ENCODE assay signal across 8 cellular contexts in genomic region chr12:54379401-54380201, GRCh38. TPM values are rescaled to one million over a fixed set of nuclear protein-coding genes. Genes with fewer than 3 reads are reported as not detected.
DNase-seq lines count a peak whose midpoint lies in the region; ATAC-seq, FAIRE-seq and TF ChIP-seq lines count a peak whose summit lies in the region.

No MANE protein-coding gene starts in this region.

- no peak overlapping the region for H3K9ac ChIP-seq in H1 (replicated peaks in 1 of 4; ENCODE audit: extremely low read depth in 1 of 4, low read depth in 3 of 4, low read length in 3 of 4)

- no peaks in the 10 kb centered on the region for H3K9me3 Mint-ChIP-seq in activated CD8-positive, alpha-beta memory T cell treated with anti-CD3 and anti-CD28 coated beads, Interleukin-2, amount 10 ng/mL, durations not matched to agents 7 days and 5 days (ENCODE audit: low read depth)

- no peak overlapping the region for H3K56ac ChIP-seq in H1 (replicated peaks; ENCODE audit: insufficient read length, low read depth, low read length)

- H4K91ac ChIP-seq in H1 (replicated peaks; ENCODE audit: insufficient read length, low read length): no peak overlapping the region

- no peak overlapping the region for H3K4ac ChIP-seq in H1 (replicated peaks; ENCODE audit: insufficient read length, low read depth, low read length)

- H3K18ac ChIP-seq in H1 (ENCODE audit: extremely low read depth, low read length): no peak overlapping the region

- H3K9me3 ChIP-seq in H1 (ENCODE audit: insufficient read depth in 2 of 2, low read depth in 1 of 2, low read length in 1 of 2): no peaks in the 10 kb centered on the region

- peaks cover 8% of the 10 kb centered on the region for H3K4me1 Mint-ChIP-seq in activated CD8-positive, alpha-beta memory T cell treated with anti-CD3 and anti-CD28 coated beads, Interleukin-2, amount 10 ng/mL, durations not matched to agents 7 days and 5 days

- no peak for TF ChIP-seq EP300 in H1 (IDR thresholded peaks at IDR 0.05; ENCODE audit: borderline replicate concordance in 1 of 2, low read depth in 2 of 2, low read length in 2 of 2)

- no peak overlapping the region for H2AK5ac ChIP-seq in H1 (ENCODE audit: low read depth, low read length)

- no peak overlapping the region for H3K23ac ChIP-seq in H1 (ENCODE audit: insufficient read length)

- H3K23me2 ChIP-seq in H1 (ENCODE audit: low read depth, low read length): peaks cover 2% of the 10 kb centered on the region; the same call in 1 of the 2 replicates

- TF ChIP-seq RAD21 in H1 (IDR thresholded peaks at IDR 0.05 in 1 of 2, conservative IDR thresholded peaks at IDR 0.05 in 1 of 2; ENCODE audit: low read depth in 2 of 2, low read length in 2 of 2): peak; percentile 84 to 90

- H4K8ac ChIP-seq in H1 (ENCODE audit: extremely low read depth, insufficient read depth, low read length): no peak overlapping the region

- H3K36me3 Mint-ChIP-seq in activated CD8-positive, alpha-beta memory T cell treated with anti-CD3 and anti-CD28 coated beads, Interleukin-2, amount 10 ng/mL, durations not matched to agents 7 days and 5 days: no peaks in the 10 kb centered on the region

- H3K79me2 ChIP-seq in ACC112 (ENCODE audit: control insufficient read depth, insufficient read depth, low read length, unreplicated experiment) (no peaks in the 10 kb centered on the region), H1 (ENCODE audit: control insufficient read depth in 1 of 2, insufficient read depth in 2 of 2, low read length in 2 of 2) (no peaks in the 10 kb centered on the region)

- H3K36me3 ChIP-seq in ACC112 (ENCODE audit: insufficient read depth, low read length) (peaks cover 7% of the 10 kb centered on the region), H1 (ENCODE audit: control insufficient read depth in 2 of 4, insufficient read depth in 4 of 4, low read length in 3 of 4) (peaks cover 0 to 10% (median 8%) of the 10 kb centered on the region in 4 experiments; a peak in 4 of 8 replicates)

- H3K4me3 ChIP-seq in ACC112 (ENCODE audit: low read depth, low read length) (peak overlapping the region; percentile 55), H1 (ENCODE audit: extremely low read depth in 1 of 4, insufficient read depth in 2 of 4, low read depth in 3 of 4, low read length in 4 of 4) (peak overlapping the region; percentile 30 to 54 (median 38); a peak in 6 of 8 replicates)

- H4K5ac ChIP-seq in H1 (ENCODE audit: insufficient read length, low read depth, low read length): no peak overlapping the region

- 0 out of 2 replicates have a peak, but pooled peaks cover 2% of the 10 kb centered on the region for H3K79me1 ChIP-seq in H1 (ENCODE audit: low read depth, low read length)

- POLR2A ChIA-PET in H1 (lab: Charles Lee; ENCODE audit: partially characterized antibody): interaction anchor here (1.0 to 2.4 kb wide), 13 partner anchors 9 to 165 kb away, joined by 3 to 14 read pairs (median 5); partner anchors contain the start of genes CBX5 and HNRNPA1

- 12% methylated on average over 19 of the region's 19 CpGs; no CpG with 5 or more reads in 1 of the 2 experiments for WGBS in H1 (ENCODE audit: extremely low coverage in 1 of 2, insufficient coverage in 1 of 2, insufficient read length in 1 of 2, insufficient replicate concordance in 2 of 2, low coverage in 1 of 2, low lambda C conversion rate in 2 of 2, missing lambda C conversion rate in 1 of 2), 2 experiments

- peak; percentile 32 for FAIRE-seq in H1 (lab: Jason Lieb, UNC)

- ATAC-seq in GM19023 (IDR thresholded peaks at IDR 0.05; ENCODE audit: unreplicated experiment) (peak; percentile 79), HG03520 (IDR thresholded peaks at IDR 0.05; ENCODE audit: unreplicated experiment) (peak; percentile 74)
- ATAC-seq in activated CD8-positive, alpha-beta memory T cell treated with anti-CD3 and anti-CD28 coated beads, Interleukin-2, amount 10 ng/mL, durations not matched to agents 7 days and 5 days: peak; percentile 98

- no peak overlapping the region for H3K14ac ChIP-seq in H1 (ENCODE audit: insufficient read length)

- CTCF ChIA-PET in activated CD8-positive, alpha-beta memory T cell treated with anti-CD3 and anti-CD28 coated beads, Interleukin-2, amount 10 ng/mL, durations not matched to agents 7 days and 5 days (lab: Charles Lee): interaction anchor here (0.6 to 9.9 kb wide), 48 partner anchors 7 to 613 kb away, joined by 3 to 76 read pairs (median 5); partner anchors contain the start of genes CBX5 and COPZ1
- CTCF ChIA-PET in H1 (lab: Charles Lee; ENCODE audit: partially characterized antibody): interaction anchor here (0.7 to 10.5 kb wide), 53 partner anchors 8 to 418 kb away, joined by 3 to 168 read pairs (median 7); partner anchors contain the start of gene NFE2

- H3K27me3 Mint-ChIP-seq in activated CD8-positive, alpha-beta memory T cell treated with anti-CD3 and anti-CD28 coated beads, Interleukin-2, amount 10 ng/mL, durations not matched to agents 7 days and 5 days: no peaks in the 10 kb centered on the region

- H2BK12ac ChIP-seq in H1 (ENCODE audit: low read depth, low read length): no peak overlapping the region

- H3K4me1 ChIP-seq in ACC112 (ENCODE audit: control insufficient read depth, insufficient read depth, low read length, unreplicated experiment) (peaks cover 43% of the 10 kb centered on the region), H1 (replicated peaks in 1 of 4; ENCODE audit: control insufficient read depth in 3 of 4, insufficient read depth in 4 of 4, low read length in 3 of 4) (peaks cover 3 to 17% (median 12%) of the 10 kb centered on the region in 4 experiments)

- H2BK20ac ChIP-seq in H1 (ENCODE audit: low read length): no peak overlapping the region

- H3K27ac Mint-ChIP-seq in activated CD8-positive, alpha-beta memory T cell treated with anti-CD3 and anti-CD28 coated beads, Interleukin-2, amount 10 ng/mL, durations not matched to agents 7 days and 5 days: peak overlapping the region; percentile 8

- H2BK5ac ChIP-seq in H1 (ENCODE audit: low read depth, low read length): no peak overlapping the region

- peak; percentile 65 for DNase-seq in NCI-H82 treated with DMSO at 0.1 percent for 48 hours (lab: John Stamatoyannopoulos, UW; ENCODE audit: unreplicated experiment)
- peak; percentile 92 for DNase-seq in activated CD8-positive, alpha-beta memory T cell treated with anti-CD3 and anti-CD28 coated beads, Interleukin-2, amount 10 ng/mL, durations not matched to agents 7 days and 5 days
- DNase-seq in H1 (ENCODE audit: low read depth in 1 of 2, low spot score in 2 of 2): peak in 1 of 2 experiments; percentile 99
- peak; percentile 96 for DNase-seq in mesenteric fat pad (ENCODE audit: low spot score)
- DNase-seq in stimulated activated CD8-positive, alpha-beta memory T cell treated with anti-CD3 and anti-CD28 coated beads, Interleukin-12 subunit alpha, Interleukin-12 subunit beta, amount 100 ng/mL, for 24 hours (ENCODE audit: extremely low read depth): peak; percentile 69

- no peak overlapping the region for H2BK120ac ChIP-seq in H1 (replicated peaks; ENCODE audit: low read depth, low read length)

- H3K27me3 ChIP-seq in ACC112 (ENCODE audit: insufficient read depth, low read length): no peaks in the 10 kb centered on the region
- peaks cover 0 to 3% (median 1%) of the 10 kb centered on the region in 4 experiments; a peak in 2 of 7 replicates for H3K27me3 ChIP-seq in H1 (replicated peaks in 1 of 4; ENCODE audit: control insufficient read depth in 3 of 4, extremely low read depth in 1 of 4, insufficient read depth in 3 of 4, low read length in 3 of 4)

- peaks cover 10 to 11% of the 10 kb centered on the region in 2 experiments for H4K20me1 ChIP-seq in H1 (replicated peaks in 1 of 2; ENCODE audit: control insufficient read depth in 1 of 2, insufficient read depth in 2 of 2, low read length in 2 of 2)

- H3K4me2 ChIP-seq in H1 (ENCODE audit: insufficient read depth in 1 of 2, low read depth in 2 of 2, low read length in 2 of 2): peak overlapping the region; percentile 1 to 84

- TF ChIP-seq POLR2A in H1 (IDR thresholded peaks at IDR 0.05; ENCODE audit: control extremely low read depth in 1 of 2, low read depth in 2 of 2, low read length in 2 of 2): no peak

- no peak overlapping the region for H3K27ac ChIP-seq in ACC112 (ENCODE audit: low read depth, low read length)
- H3K27ac ChIP-seq in H1 (ENCODE audit: low read depth, low read length): no peak overlapping the region

- peak overlapping the region; percentile 20; the same call in 1 of the 2 replicates for H2BK15ac ChIP-seq in H1 (ENCODE audit: low read length)

- no peak overlapping the region for H2AFZ ChIP-seq in ACC112 (ENCODE audit: low read length, unreplicated experiment)
- no peak overlapping the region for H2AFZ ChIP-seq in H1 (ENCODE audit: low read length)

- no peak overlapping the region for H3K4me3 Mint-ChIP-seq in activated CD8-positive, alpha-beta memory T cell treated with anti-CD3 and anti-CD28 coated beads, Interleukin-2, amount 10 ng/mL, durations not matched to agents 7 days and 5 days

- peak; percentile 100 for TF ChIP-seq CTCF in H1 (IDR thresholded peaks at IDR 0.05; ENCODE audit: control extremely low read depth in 1 of 3, insufficient read depth in 1 of 3, low read depth in 1 of 3, low read length in 3 of 3)

RNA-seq across cellular contexts. Expression of gene ZNF385A, which starts 4.9 kb away (rescaled TPM):
- under 1 TPM; 0.30 to 0.91 TPM for total RNA-seq in activated CD8-positive, alpha-beta memory T cell treated with anti-CD3 and anti-CD28 coated beads, Interleukin-2, amount 10 ng/mL, durations not matched to agents 7 days and 5 days
- total RNA-seq in H1 (2021; fragmentation: NEBNext Ultra II Directional; extraction: Animal tissue kit (Norgen Biotek cat#: 25700)): 12.1 and 14.3 TPM in 2 replicates
- polyA plus RNA-seq in H1 (2011; rRNA removed): 5.2 and 7.7 TPM in 2 replicates
- 3.5 TPM for polyA plus RNA-seq in H1 (2011; cell fraction: cytosol; rRNA removed)
- polyA plus RNA-seq in H1 (2011; cell fraction: nucleus; rRNA removed): 10.4 TPM
- 9.1 to 19.2 TPM (median 17.6 TPM) in 4 replicates for polyA plus RNA-seq in H1 (2012, experiment 1 of 2)
- 12.4 TPM for polyA plus RNA-seq in H1 (2012, experiment 2 of 2)
- polyA plus RNA-seq in H1 (2013, experiment 1 of 2): 10.8 TPM
- 11.0 TPM for polyA plus RNA-seq in H1 (2013, experiment 2 of 2)
- polyA minus RNA-seq in H1 (2011; rRNA and poly(A)+ RNA removed): 2.5 and 5.9 TPM in 2 replicates
- 7.3 TPM for polyA minus RNA-seq in H1 (2011; cell fraction: cytosol; rRNA and poly(A)+ RNA removed)
- polyA minus RNA-seq in H1 (2011; cell fraction: nucleus; rRNA and poly(A)+ RNA removed): 6.9 TPM
- total RNA-seq in mesenteric fat pad: 31.9 TPM

RNA-seq across cellular contexts. Expression of gene GPR84, which starts 15.3 kb away (rescaled TPM):
- under 1 TPM; 0.32 to 0.59 TPM for total RNA-seq in activated CD8-positive, alpha-beta memory T cell treated with anti-CD3 and anti-CD28 coated beads, Interleukin-2, amount 10 ng/mL, durations not matched to agents 7 days and 5 days
- total RNA-seq in H1 (2021; fragmentation: NEBNext Ultra II Directional; extraction: Animal tissue kit (Norgen Biotek cat#: 25700)): not detected in 2 replicates
- 0.09 and 0.14 TPM in 2 replicates for polyA plus RNA-seq in H1 (2011; rRNA removed)
- not detected for polyA plus RNA-seq in H1 (2011; cell fraction: cytosol; rRNA removed)
- not detected for polyA plus RNA-seq in H1 (2011; cell fraction: nucleus; rRNA removed)
- polyA plus RNA-seq in H1 (2012, experiment 1 of 2): 0.12 TPM in 1 of 4 replicates, not detected in the others
- polyA plus RNA-seq in H1 (2012, experiment 2 of 2): not detected
- not detected for polyA plus RNA-seq in H1 (2013, experiment 1 of 2)
- not detected for polyA plus RNA-seq in H1 (2013, experiment 2 of 2)
- polyA minus RNA-seq in H1 (2011; rRNA and poly(A)+ RNA removed): 0.38 TPM in 1 of 2 replicates, not detected in the other
- not detected for polyA minus RNA-seq in H1 (2011; cell fraction: cytosol; rRNA and poly(A)+ RNA removed)
- polyA minus RNA-seq in H1 (2011; cell fraction: nucleus; rRNA and poly(A)+ RNA removed): not detected
- total RNA-seq in mesenteric fat pad: 2.3 TPM

RNA-seq across cellular contexts. Expression of gene ITGA5, which starts 39.5 kb away (rescaled TPM):
- 10 to 100 TPM; 13.2 to 37.6 TPM for total RNA-seq in activated CD8-positive, alpha-beta memory T cell treated with anti-CD3 and anti-CD28 coated beads, Interleukin-2, amount 10 ng/mL, durations not matched to agents 7 days and 5 days
- 19.0 and 19.4 TPM in 2 replicates for total RNA-seq in H1 (2021; fragmentation: NEBNext Ultra II Directional; extraction: Animal tissue kit (Norgen Biotek cat#: 25700))
- 11.6 and 17.7 TPM in 2 replicates for polyA plus RNA-seq in H1 (2011; rRNA removed)
- polyA plus RNA-seq in H1 (2011; cell fraction: cytosol; rRNA removed): 10.9 TPM
- 47.4 TPM for polyA plus RNA-seq in H1 (2011; cell fraction: nucleus; rRNA removed)
- 10.4 to 19.6 TPM (median 18.1 TPM) in 4 replicates for polyA plus RNA-seq in H1 (2012, experiment 1 of 2)
- 20.3 TPM for polyA plus RNA-seq in H1 (2012, experiment 2 of 2)
- 34.1 TPM for polyA plus RNA-seq in H1 (2013, experiment 1 of 2)
- 32.9 TPM for polyA plus RNA-seq in H1 (2013, experiment 2 of 2)
- 24.0 and 36.9 TPM in 2 replicates for polyA minus RNA-seq in H1 (2011; rRNA and poly(A)+ RNA removed)
- 17.8 TPM for polyA minus RNA-seq in H1 (2011; cell fraction: cytosol; rRNA and poly(A)+ RNA removed)
- 22.4 TPM for polyA minus RNA-seq in H1 (2011; cell fraction: nucleus; rRNA and poly(A)+ RNA removed)
- total RNA-seq in mesenteric fat pad: 125 TPM

RNA-seq across cellular contexts. Expression of gene COPZ1, which starts 54.7 kb away (rescaled TPM):
- 100 to 1,000 TPM in 1 of 2 experiments, 10 to 100 TPM in 1; 90.8 to 104 TPM for total RNA-seq in activated CD8-positive, alpha-beta memory T cell treated with anti-CD3 and anti-CD28 coated beads, Interleukin-2, amount 10 ng/mL, durations not matched to agents 7 days and 5 days
- 94.2 and 103 TPM in 2 replicates for total RNA-seq in H1 (2021; fragmentation: NEBNext Ultra II Directional; extraction: Animal tissue kit (Norgen Biotek cat#: 25700))
- 88.2 and 133 TPM in 2 replicates for polyA plus RNA-seq in H1 (2011; rRNA removed)
- 103 TPM for polyA plus RNA-seq in H1 (2011; cell fraction: cytosol; rRNA removed)
- polyA plus RNA-seq in H1 (2011; cell fraction: nucleus; rRNA removed): 56.0 TPM
- polyA plus RNA-seq in H1 (2012, experiment 1 of 2): 114 to 158 TPM (median 123 TPM) in 4 replicates
- polyA plus RNA-seq in H1 (2012, experiment 2 of 2): 287 TPM
- polyA plus RNA-seq in H1 (2013, experiment 1 of 2): 73.3 TPM
- polyA plus RNA-seq in H1 (2013, experiment 2 of 2): 80.0 TPM
- 71.3 and 86.2 TPM in 2 replicates for polyA minus RNA-seq in H1 (2011; rRNA and poly(A)+ RNA removed)
- polyA minus RNA-seq in H1 (2011; cell fraction: cytosol; rRNA and poly(A)+ RNA removed): 68.3 TPM
- polyA minus RNA-seq in H1 (2011; cell fraction: nucleus; rRNA and poly(A)+ RNA removed): 27.2 TPM
- 93.8 TPM for total RNA-seq in mesenteric fat pad
